Comparison of ENCODE assay signal across 7 cellular contexts in genomic region chr17:38482039-38482699, GRCh38.
A peak's percentile ranks its signal among the peaks of the same experiment; 100 is the strongest.
DNase-seq lines count a peak whose midpoint lies in the region; TF ChIP-seq lines count a peak whose summit lies in the region.
"Not testable (repeated sequence)": the region's sequence is repeated elsewhere in the genome, so short reads cannot be mapped to it uniquely, and the experiment has no call there.

No MANE protein-coding gene starts in this region.

- TF ChIP-seq CTCF in choroid plexus epithelial cell (conservative IDR thresholded peaks at IDR 0.05; ENCODE audit: low read depth, low read length) = peak; percentile 16

- peak overlapping the region; percentile 38 for H3K27ac ChIP-seq in layer of hippocampus (ENCODE audit: low read depth, low read length)

- DNase-seq in DMS53 treated with DMSO at 0.1 percent for 48 hours (lab: John Stamatoyannopoulos, UW; ENCODE audit: unreplicated experiment) = peak; percentile 18
- DNase-seq in NCI-H2029 (lab: John Stamatoyannopoulos, UW) = peak; percentile 61
- peak; percentile 89 for DNase-seq in NCI-H69 (lab: John Stamatoyannopoulos, UW)
- peak in 43 of 56 donors; percentile 17 to 83 (median 63) for DNase-seq in amygdala (lab: John Stamatoyannopoulos, UW)
- DNase-seq in choroid plexus epithelial cell (ENCODE audit: low read depth) = peak; percentile 55
- DNase-seq in putamen (ENCODE audit: low spot score) = peak; percentile 86

- not testable (repeated sequence) for H3K27me3 ChIP-seq in layer of hippocampus (ENCODE audit: control insufficient read depth, insufficient read depth, low read length)

- H3K4me3 ChIP-seq in choroid plexus epithelial cell (ENCODE audit: low read depth, low read length) = not testable (repeated sequence)

Comparison
In these comparisons a context has a peak if more than half of its experiments do, and no peak if none do; other contexts are left out.
1. DNase-seq: peak in every context shown above with its lines; median percentile 89 in NCI-H69; 86 in putamen; 63 in amygdala; 61 in NCI-H2029; 55 in choroid plexus epithelial cell; 18 in DMS53 treated with DMSO at 0.1 percent for 48 hours.